ENCODE assay signal across 11 cellular contexts in genomic region chr22:50537765-50538164, GRCh38. TPM values are rescaled to one million over a fixed set of nuclear protein-coding genes. Genes with fewer than 3 reads are reported as not detected.
DNase-seq lines count a peak whose midpoint lies in the region; ATAC-seq and TF ChIP-seq lines count a peak whose summit lies in the region.
"Had no signal": no experiment of that assay in that cellular context is flagged by ENCODE, and none has a peak within 500 bp of the region (broad histone marks: within the 10 kb centered on the region; RNA-seq: fewer than 3 reads in every experiment).

No MANE protein-coding gene starts in this region.

- no peak overlapping the region for H3K27ac ChIP-seq in CD8-positive, alpha-beta T cell (ENCODE audit: low read depth, low read length)
- H3K27ac ChIP-seq in mucosa of rectum (ENCODE audit: low read depth in 2 of 2, low read length in 2 of 2): peak overlapping the region; percentile 49 to 98

- POLR2A ChIA-PET in CD8-positive, alpha-beta T cell (lab: Charles Lee): interaction anchor here (0.6 to 2.7 kb wide), 3 partner anchors 7 to 13 kb away, joined by 3 to 17 read pairs (median 3); partner anchors contain the start of genes SCO2 and TYMP
- POLR2A ChIA-PET in activated CD8-positive, alpha-beta T cell treated with anti-CD3 and anti-CD28 coated beads for 36 hours (lab: Charles Lee): interaction anchor here (0.7 to 8.3 kb wide), 5 partner anchors 11 to 294 kb away, joined by 3 to 175 read pairs (median 34); partner anchors contain the start of genes SCO2 and TYMP

- H3K9me3 ChIP-seq in CD8-positive, alpha-beta T cell (ENCODE audit: low read length): no peaks in the 10 kb centered on the region
- no peaks in the 10 kb centered on the region for H3K9me3 ChIP-seq in mucosa of rectum (ENCODE audit: control insufficient read depth in 2 of 2, low read length in 2 of 2)

- H3K36me3 Mint-ChIP-seq in CD8-positive, alpha-beta T cell: no peaks in the 10 kb centered on the region
- H3K36me3 Mint-ChIP-seq in activated CD8-positive, alpha-beta T cell treated with anti-CD3 and anti-CD28 coated beads for 36 hours (ENCODE audit: low read depth): peaks cover 2% of the 10 kb centered on the region

- CTCF ChIA-PET in CD8-positive, alpha-beta T cell (lab: Charles Lee): interaction anchor here (1.7 to 3.4 kb wide), 2 partner anchors 11 to 12 kb away, joined by 5 to 26 read pairs; partner anchors contain the start of gene SCO2
- CTCF ChIA-PET in activated CD8-positive, alpha-beta T cell treated with anti-CD3 and anti-CD28 coated beads for 36 hours (lab: Charles Lee): interaction anchor here (0.6 to 4.7 kb wide), 4 partner anchors 10 to 27 kb away, joined by 3 to 65 read pairs (median 22); partner anchors contain the start of genes SCO2 and SYCE3

- no peak overlapping the region for H3K4me3 ChIP-seq in CD8-positive, alpha-beta T cell (ENCODE audit: low read depth, low read length)
- peak overlapping the region in 1 of 2 donors; percentile 7 for H3K4me3 ChIP-seq in mucosa of rectum (ENCODE audit: low read length in 2 of 2)

- no peak for ATAC-seq in CD8-positive, alpha-beta T cell
- ATAC-seq in activated CD8-positive, alpha-beta T cell treated with anti-CD3 and anti-CD28 coated beads for 36 hours: no peak
- no peak for ATAC-seq in HG03342 (IDR thresholded peaks at IDR 0.05; ENCODE audit: unreplicated experiment)

- H3K4me1 Mint-ChIP-seq in CD8-positive, alpha-beta T cell (ENCODE audit: low read depth): peaks cover 28% of the 10 kb centered on the region
- H3K4me1 Mint-ChIP-seq in activated CD8-positive, alpha-beta T cell treated with anti-CD3 and anti-CD28 coated beads for 36 hours (ENCODE audit: low read depth): peaks cover 60% of the 10 kb centered on the region

- no peaks in the 10 kb centered on the region for H3K36me3 ChIP-seq in CD8-positive, alpha-beta T cell (ENCODE audit: insufficient read depth, low read length)
- no peaks in the 10 kb centered on the region for H3K36me3 ChIP-seq in mucosa of rectum (ENCODE audit: control insufficient read depth in 2 of 2, insufficient read depth in 2 of 2, low read length in 2 of 2)

- H3K27ac Mint-ChIP-seq in CD8-positive, alpha-beta T cell: peak overlapping the region; percentile 35
- H3K27ac Mint-ChIP-seq in activated CD8-positive, alpha-beta T cell treated with anti-CD3 and anti-CD28 coated beads for 36 hours: peak overlapping the region; percentile 100

- H3K4me1 ChIP-seq in CD8-positive, alpha-beta T cell (ENCODE audit: insufficient read depth, low read length): peaks cover 17% of the 10 kb centered on the region
- peaks cover 15% of the 10 kb centered on the region in 2 donors for H3K4me1 ChIP-seq in mucosa of rectum (ENCODE audit: control insufficient read depth in 2 of 2, insufficient read depth in 2 of 2, low read length in 2 of 2)

- intact Hi-C loops in CD8-positive, alpha-beta T cell (cut with DNase I, micrococcal nuclease): no loop called here
- intact Hi-C loops in activated CD8-positive, alpha-beta T cell treated with anti-CD3 and anti-CD28 coated beads for 36 hours (cut with micrococcal nuclease): loop anchor here (2.0 kb wide), 1 partner anchor 83 kb away; no protein-coding TSS in a partner anchor

- H3K4me3 Mint-ChIP-seq in CD8-positive, alpha-beta T cell: peak overlapping the region; percentile 8
- no peak overlapping the region for H3K4me3 Mint-ChIP-seq in activated CD8-positive, alpha-beta T cell treated with anti-CD3 and anti-CD28 coated beads for 36 hours

- TF ChIP-seq CTCF in CD8-positive, alpha-beta T cell (IDR thresholded peaks at IDR 0.05): no peak
- no peak for TF ChIP-seq CTCF in activated CD8-positive, alpha-beta T cell treated with anti-CD3 and anti-CD28 coated beads for 36 hours (IDR thresholded peaks at IDR 0.05)

- H3K9me3 Mint-ChIP-seq in CD8-positive, alpha-beta T cell: no peaks in the 10 kb centered on the region
- no peaks in the 10 kb centered on the region for H3K9me3 Mint-ChIP-seq in activated CD8-positive, alpha-beta T cell treated with anti-CD3 and anti-CD28 coated beads for 36 hours

- DNase-seq in CD8-positive, alpha-beta T cell: no peak
- no peak for DNase-seq in activated CD8-positive, alpha-beta T cell treated with anti-CD3 and anti-CD28 coated beads for 36 hours
- no peak for DNase-seq in NCI-H446 (lab: John Stamatoyannopoulos, UW)
- no peak for DNase-seq in iPS-NIHi7 (ENCODE audit: extremely low spot score)
- DNase-seq: DND-41, hippocampal formation, NCI-H187 treated with DMSO at 0.1 percent for 48 hours had no signal

- peak overlapping the region in 1 of 2 donors; percentile 17 for H3K9ac ChIP-seq in mucosa of rectum (ENCODE audit: low read depth in 1 of 2, low read length in 2 of 2)

- peaks cover 4% of the 10 kb centered on the region for H3K27me3 Mint-ChIP-seq in CD8-positive, alpha-beta T cell (ENCODE audit: low read depth)
- H3K27me3 Mint-ChIP-seq in activated CD8-positive, alpha-beta T cell treated with anti-CD3 and anti-CD28 coated beads for 36 hours: no peaks in the 10 kb centered on the region

- H3K27me3 ChIP-seq in CD8-positive, alpha-beta T cell (ENCODE audit: insufficient read depth, low read length): no peaks in the 10 kb centered on the region
- H3K27me3 ChIP-seq in mucosa of rectum (ENCODE audit: control insufficient read depth in 2 of 2, insufficient read depth in 2 of 2, low read length in 2 of 2): no peaks in the 10 kb centered on the region

RNA-seq across cellular contexts. Expression of gene KLHDC7B, which starts 7.9 kb away (rescaled TPM):
- 1 to 10 TPM; 2.1 to 2.3 TPM for total RNA-seq in CD8-positive, alpha-beta T cell
- 1 to 10 TPM; 5.8 to 6.8 TPM for total RNA-seq in activated CD8-positive, alpha-beta T cell treated with anti-CD3 and anti-CD28 coated beads for 36 hours

RNA-seq across cellular contexts. Expression of gene TYMP, which starts 8.0 kb away (rescaled TPM):
- 1 to 10 TPM; 3.4 to 4.7 TPM for total RNA-seq in CD8-positive, alpha-beta T cell
- total RNA-seq in activated CD8-positive, alpha-beta T cell treated with anti-CD3 and anti-CD28 coated beads for 36 hours: 10 to 100 TPM; 24.2 to 24.7 TPM

RNA-seq across cellular contexts. Expression of gene SCO2, which starts 12.4 kb away (rescaled TPM):
- 1 to 10 TPM; 1.5 to 4.2 TPM for total RNA-seq in CD8-positive, alpha-beta T cell
- total RNA-seq in activated CD8-positive, alpha-beta T cell treated with anti-CD3 and anti-CD28 coated beads for 36 hours: 1 to 10 TPM in 1 of 2 experiments, not detected in 1; 2.7 TPM

RNA-seq across cellular contexts. Expression of gene SYCE3, which starts 25.0 kb away (rescaled TPM):
- total RNA-seq in CD8-positive, alpha-beta T cell: not detected
- not detected for total RNA-seq in activated CD8-positive, alpha-beta T cell treated with anti-CD3 and anti-CD28 coated beads for 36 hours
- total RNA-seq: astrocyte, sciatic nerve had no signal

RNA-seq across cellular contexts. Expression of gene NCAPH2, which starts 29.7 kb away (rescaled TPM):
- 100 to 1,000 TPM; 206 to 209 TPM for total RNA-seq in CD8-positive, alpha-beta T cell
- total RNA-seq in activated CD8-positive, alpha-beta T cell treated with anti-CD3 and anti-CD28 coated beads for 36 hours: 100 to 1,000 TPM; 121 to 126 TPM

Comparison
In these comparisons a context has a peak if more than half of its experiments do, and no peak if none do; other contexts are left out.
1. RNA of gene TYMP, which starts 8.0 kb away (total RNA-seq): 24.2 to 24.7 TPM in activated CD8-positive, alpha-beta T cell treated with anti-CD3 and anti-CD28 coated beads for 36 hours; 3.4 to 4.7 TPM in CD8-positive, alpha-beta T cell; every median in the first group is over 4 times any median in the second.